17 cellular contexts compared by ENCODE assay signal in genomic region chr17:71740866-71741265, GRCh38.
A peak's percentile ranks its signal among the peaks of the same experiment; 100 is the strongest.
DNase-seq lines count a peak whose midpoint lies in the region; FAIRE-seq lines count a peak whose summit lies in the region.
"Had no signal": no experiment of that assay in that cellular context is flagged by ENCODE, and none has a peak within 500 bp of the region (broad histone marks: within the 10 kb centered on the region; RNA-seq: fewer than 3 reads in every experiment).

No MANE protein-coding gene starts in this region.

- no CpG with 5 or more reads among the region's 3 CpGs for WGBS in trophoblast cell (ENCODE audit: extremely low coverage, insufficient coverage, insufficient read length)

- H3K4ac ChIP-seq in trophoblast cell (ENCODE audit: low read depth, low read length): no peak overlapping the region

- FAIRE-seq in urothelium cell line (lab: Jason Lieb, UNC): peak; percentile 27
- FAIRE-seq: GM12892, GM18507 had no signal

- no peak overlapping the region for H3K23ac ChIP-seq in trophoblast cell (ENCODE audit: low read length)

- no peak overlapping the region for H2AK5ac ChIP-seq in trophoblast cell (ENCODE audit: low read length)

- no peaks in the 10 kb centered on the region for H3K36me3 ChIP-seq in trophoblast cell (ENCODE audit: control insufficient read depth in 1 of 2, insufficient read depth in 2 of 2, low read length in 2 of 2)
- H3K36me3 ChIP-seq: BE2C, HAP-1 had no signal

- no peak overlapping the region for H3K4me3 ChIP-seq in trophoblast cell (ENCODE audit: low read depth, low read length)
- H3K4me3 ChIP-seq: GM23248, HAP-1 had no signal

- H4K91ac ChIP-seq in trophoblast cell (ENCODE audit: low read depth, low read length): no peak overlapping the region

- H3K14ac ChIP-seq in trophoblast cell (ENCODE audit: low read length): no peak overlapping the region

- H2AFZ ChIP-seq in trophoblast cell (ENCODE audit: insufficient read depth, low read length, poor library complexity): no peak overlapping the region
- H2AFZ ChIP-seq: GM23248 had no signal

- no peak overlapping the region for H2BK5ac ChIP-seq in trophoblast cell (ENCODE audit: low read depth, low read length, poor library complexity)

- no peaks in the 10 kb centered on the region for H3K79me2 ChIP-seq in trophoblast cell (ENCODE audit: control insufficient read depth, insufficient read depth, low read length, poor library complexity)

- no peak overlapping the region for H3K27ac ChIP-seq in trophoblast cell (ENCODE audit: low read depth, low read length)
- H3K27ac ChIP-seq: GM23248 had no signal

- no peak overlapping the region for H2BK120ac ChIP-seq in trophoblast cell (ENCODE audit: insufficient read depth, low read length, poor library complexity)

- no peak overlapping the region for H4K12ac ChIP-seq in trophoblast cell (ENCODE audit: low read depth, low read length)

- no peak overlapping the region for H3K18ac ChIP-seq in trophoblast cell (ENCODE audit: low read length)

- no peak overlapping the region for H3K4me2 ChIP-seq in trophoblast cell (ENCODE audit: low read length)

- H4K8ac ChIP-seq in trophoblast cell (ENCODE audit: low read depth, low read length): no peak overlapping the region

- no peaks in the 10 kb centered on the region for H3K9me3 ChIP-seq in trophoblast cell (ENCODE audit: insufficient read depth, low read depth, low read length)
- H3K9me3 ChIP-seq: BE2C, HAP-1 had no signal

- no peak overlapping the region for H3K9ac ChIP-seq in trophoblast cell (ENCODE audit: low read length)
- H3K9ac ChIP-seq: GM23248 had no signal

- DNase-seq in Ammon's horn (ENCODE audit: low spot score) (peak; percentile 23), foreskin melanocyte (peak; percentile 96), midbrain (lab: John Stamatoyannopoulos, UW) (peak; percentile 23), urothelium cell line (ENCODE audit: low spot score) (no peak), NCI-H1436 treated with DMSO at 0.1 percent for 48 hours (lab: John Stamatoyannopoulos, UW) (no peak), trophoblast cell (no peak)
- DNase-seq in effector CD4-positive, alpha-beta T cell: no peak
- DNase-seq: 8988T; BE2C; CD4-positive, alpha-beta T cell; DMS153; DMS79; GDM1; GM23248 had no signal

- no peaks in the 10 kb centered on the region for H3K79me1 ChIP-seq in trophoblast cell (ENCODE audit: low read length)

- no peaks in the 10 kb centered on the region for H3K4me1 ChIP-seq in trophoblast cell (ENCODE audit: control insufficient read depth in 1 of 2, insufficient read depth in 2 of 2, low read length in 2 of 2)
- H3K4me1 ChIP-seq: BE2C, HAP-1 had no signal

- no peaks in the 10 kb centered on the region for H3K27me3 ChIP-seq in trophoblast cell (ENCODE audit: insufficient read depth, low read length)
- H3K27me3 ChIP-seq: BE2C had no signal

- no peak overlapping the region for H2BK12ac ChIP-seq in trophoblast cell (ENCODE audit: low read length)

Comparison
In these comparisons a context has a peak if more than half of its experiments do, and no peak if none do; other contexts are left out.
1. DNase-seq: peak in Ammon's horn (single experiment), foreskin melanocyte (single experiment) and midbrain (single experiment); none in urothelium cell line (single experiment), NCI-H1436 treated with DMSO at 0.1 percent for 48 hours (single experiment), trophoblast cell (0 of 2) and effector CD4-positive, alpha-beta T cell (single experiment).